ENCODE assay signal across 8 cellular contexts in the genomic region with DNA sequence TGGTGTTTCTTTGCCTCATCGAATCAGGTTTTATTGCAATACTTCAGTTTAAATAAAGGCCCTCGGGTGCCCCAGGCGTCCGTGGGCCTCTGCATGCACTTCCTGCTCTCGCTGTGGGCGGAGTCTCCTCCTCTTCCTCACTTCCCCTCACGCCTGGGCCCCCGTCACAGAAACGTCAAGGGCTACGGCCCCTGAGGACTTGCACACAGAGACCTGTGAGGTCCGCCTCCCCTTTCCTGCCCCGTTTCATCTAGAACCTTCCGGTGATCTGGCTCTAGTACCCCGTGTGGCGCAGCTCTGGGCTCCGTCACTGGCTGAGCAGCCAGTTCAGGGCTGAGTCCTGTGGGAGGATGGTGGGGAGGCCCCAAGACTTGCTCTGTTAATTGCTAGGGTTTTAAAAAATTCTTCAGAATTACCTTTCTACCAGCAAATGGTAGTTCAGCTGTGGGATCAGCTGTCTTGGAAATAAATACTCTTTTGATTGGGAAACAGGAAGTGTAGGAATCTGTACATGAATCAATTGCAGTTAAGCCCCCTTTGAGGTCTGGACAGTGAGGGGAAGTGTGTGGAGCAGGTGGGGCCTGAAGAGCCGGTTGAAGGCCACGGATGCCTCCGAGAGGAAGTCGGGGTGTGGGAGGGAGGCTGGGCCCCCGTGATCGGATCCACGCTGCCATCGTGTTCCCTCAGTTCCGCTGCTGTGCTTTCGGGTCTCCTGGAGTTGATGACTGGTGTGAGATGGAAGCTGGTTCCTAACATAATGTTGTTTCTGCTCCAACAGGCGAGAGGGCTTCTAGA. TPM values are rescaled to one million over a fixed set of nuclear protein-coding genes. Genes with fewer than 3 reads are reported as not detected.
A peak's percentile ranks its signal among the peaks of the same experiment; 100 is the strongest.
DNase-seq lines count a peak whose midpoint lies in the region; ATAC-seq and TF ChIP-seq lines count a peak whose summit lies in the region.

No MANE protein-coding gene starts in this region.

- H3K27me3 ChIP-seq in psoas muscle (ENCODE audit: insufficient read depth in 3 of 3, low read length in 2 of 3) (no peaks in the 10 kb centered on the region), WERI-Rb-1 (ENCODE audit: insufficient read depth, low read depth, severe bottlenecking) (no peaks in the 10 kb centered on the region)

- WGBS in psoas muscle, 3 donors: 70 to 78% (median 78%) methylated on average over 27 of the region's 27 CpGs

- TF ChIP-seq CTCF in psoas muscle (IDR thresholded peaks at IDR 0.05): no peak
- no peak for TF ChIP-seq CTCF in WERI-Rb-1 (IDR thresholded peaks at IDR 0.05; ENCODE audit: low read depth, low read length)

- H3K9me3 ChIP-seq in psoas muscle: no peaks in the 10 kb centered on the region
- H3K9me3 ChIP-seq in WERI-Rb-1 (ENCODE audit: severe bottlenecking): no peaks in the 10 kb centered on the region

- intact Hi-C loops in psoas muscle (cut with DNase I): loop anchor here in 1 of 2 donors (2.0 kb wide), 1 partner anchor 33 kb away; no protein-coding TSS in a partner anchor

- ATAC-seq in GM18909 (IDR thresholded peaks at IDR 0.05; ENCODE audit: poor library complexity, unreplicated experiment) (peak; percentile 79), HG03095 (IDR thresholded peaks at IDR 0.05; ENCODE audit: unreplicated experiment) (peak; percentile 74), psoas muscle (no peak)
- peak; percentile 67 to 76 for ATAC-seq in activated CD4-positive, CD25-positive, alpha-beta regulatory T cell treated with anti-CD3 and anti-CD28 coated beads, Interleukin-2, amount 50 U/mL, for 24 hours

- peak; percentile 74 for DNase-seq in dermis blood vessel endothelial cell
- DNase-seq in psoas muscle: peak in 1 of 2 donors; percentile 85
- peak; percentile 71 for DNase-seq in ureter (ENCODE audit: low spot score)
- DNase-seq in COLO668 (lab: John Stamatoyannopoulos, UW; ENCODE audit: unreplicated experiment): no peak
- no peak for DNase-seq in WERI-Rb-1

- H3K36me3 ChIP-seq in psoas muscle (ENCODE audit: insufficient read depth in 1 of 2, low read depth in 1 of 2) (peaks cover 0 to 7% of the 10 kb centered on the region in 2 donors), WERI-Rb-1 (peaks cover 30% of the 10 kb centered on the region)

- H3K4me3 ChIP-seq in psoas muscle (peak overlapping the region; percentile 7), WERI-Rb-1 (ENCODE audit: low read depth, low read length) (no peak overlapping the region)

- peak overlapping the region; percentile 94 for H3K27ac ChIP-seq in psoas muscle
- no peak overlapping the region for H3K27ac ChIP-seq in WERI-Rb-1

- H3K4me1 ChIP-seq in psoas muscle: peaks cover 50% of the 10 kb centered on the region

RNA-seq across cellular contexts. Expression of a gene that starts 10.2 kb away (rescaled TPM):
- total RNA-seq in dermis blood vessel endothelial cell (17.0 and 19.3 TPM in 2 replicates), psoas muscle (10 to 100 TPM; 21.0 to 28.7 (median 24.2) TPM), ureter (13.8 TPM)
- polyA plus RNA-seq in psoas muscle: 10 to 100 TPM in 2 of 3 donors, 1 to 10 TPM in 1; 3.0 to 20.8 (median 15.4) TPM

Comparison
In these comparisons a context has a peak if more than half of its experiments do, and no peak if none do; other contexts are left out.
1. ATAC-seq: peak in GM18909 (single experiment), HG03095 (single experiment) and activated CD4-positive, CD25-positive, alpha-beta regulatory T cell treated with anti-CD3 and anti-CD28 coated beads, Interleukin-2, amount 50 U/mL, for 24 hours (2 of 2); none in psoas muscle (0 of 4).
2. DNase-seq: peak in dermis blood vessel endothelial cell (single experiment) and ureter (single experiment); none in COLO668 (single experiment) and WERI-Rb-1 (single experiment).